ENCODE assay signal across 14 cellular contexts in genomic region chr2:133503323-133503722, GRCh38.
DNase-seq lines count a peak whose midpoint lies in the region; ATAC-seq and TF ChIP-seq lines count a peak whose summit lies in the region.
"Had no signal": no experiment of that assay in that cellular context is flagged by ENCODE, and none has a peak within 500 bp of the region (broad histone marks: within the 10 kb centered on the region; RNA-seq: fewer than 3 reads in every experiment).

No MANE protein-coding gene starts in this region.

- peak overlapping the region; percentile 44 for H3K9ac ChIP-seq in KMS-11

- intact Hi-C loops in testis (cut with DNase I; ENCODE audit: low total_unique reads) = no loop called here
- intact Hi-C loops in esophagus muscularis mucosa (cut with DNase I) = no loop called here

- ATAC-seq in GM18867 (IDR thresholded peaks at IDR 0.05; ENCODE audit: unreplicated experiment) = peak; percentile 81
- ATAC-seq in GM21447 (IDR thresholded peaks at IDR 0.05; ENCODE audit: unreplicated experiment) = peak; percentile 81
- peak; percentile 82 for ATAC-seq in HG03025 (IDR thresholded peaks at IDR 0.05; ENCODE audit: low FRiP score, unreplicated experiment)
- ATAC-seq: HCT116 had no signal

- H3K4me2 ChIP-seq in KMS-11 = peak overlapping the region; percentile 89

- H3K4me3 ChIP-seq in KMS-11 (IDR thresholded peaks at IDR 0.05; ENCODE audit: insufficient read depth, low read depth, low read length) (no peak overlapping the region), testis (no peak overlapping the region), esophagus muscularis mucosa (no peak overlapping the region)

- H3K27me3 ChIP-seq in KMS-11 (ENCODE audit: insufficient read depth, low read depth) (no peaks in the 10 kb centered on the region), testis (no peaks in the 10 kb centered on the region), esophagus muscularis mucosa (no peaks in the 10 kb centered on the region)

- TF ChIP-seq EP300 in esophagus muscularis mucosa (IDR thresholded peaks at IDR 0.05) = no peak

- TF ChIP-seq POLR2A in testis (IDR thresholded peaks at IDR 0.05) (no peak), esophagus muscularis mucosa (IDR thresholded peaks at IDR 0.05; ENCODE audit: low read depth) (no peak)

- no peak for DNase-seq in activated CD4-positive, CD25-positive, alpha-beta regulatory T cell (lab: John Stamatoyannopoulos, UW)
- DNase-seq in NCI-H2107 treated with DMSO at 0.1 percent for 48 hours (lab: John Stamatoyannopoulos, UW; ENCODE audit: unreplicated experiment) = no peak
- no peak for DNase-seq in testis
- DNase-seq in esophagus muscularis mucosa (ENCODE audit: extremely low spot score) = no peak
- DNase-seq: activated B cell treated with CpG ODN at 0.5 μM for 24 hours; activated effector memory CD4-positive, alpha-beta T cell treated with Interleukin-2 at 50 U/mL for 16 hours; C1 segment of cervical spinal cord; NCI-H446; SHP77 treated with DMSO at 0.1 percent for 48 hours had no signal

- H3K9me3 ChIP-seq in testis (no peaks in the 10 kb centered on the region), esophagus muscularis mucosa (no peaks in the 10 kb centered on the region)

- WGBS in testis, 2 donors = 92 to 100% methylated on average over 1 of the region's 1 CpG
- WGBS in esophagus muscularis mucosa = 91% methylated on average over 1 of the region's 1 CpG

- H2AFZ ChIP-seq in KMS-11 (ENCODE audit: low read depth) = peak overlapping the region; percentile 75

- H3K36me3 ChIP-seq in KMS-11 (ENCODE audit: insufficient read depth) (no peaks in the 10 kb centered on the region), testis (ENCODE audit: low read depth, missing control alignments) (no peaks in the 10 kb centered on the region), esophagus muscularis mucosa (no peaks in the 10 kb centered on the region)

- H4K20me1 ChIP-seq in KMS-11 (ENCODE audit: insufficient read depth) = no peaks in the 10 kb centered on the region

- TF ChIP-seq CTCF in KMS-11 (conservative IDR thresholded peaks at IDR 0.05; ENCODE audit: low read depth, low read length) = no peak
- no peak for TF ChIP-seq CTCF in testis (IDR thresholded peaks at IDR 0.05)
- no peak for TF ChIP-seq CTCF in esophagus muscularis mucosa (IDR thresholded peaks at IDR 0.05)

- H3K27ac ChIP-seq in KMS-11 (peak overlapping the region; percentile 80), testis (no peak overlapping the region), esophagus muscularis mucosa (replicated peaks in 1 of 4) (no peak overlapping the region)

- peaks cover 72% of the 10 kb centered on the region for H3K4me1 ChIP-seq in KMS-11 (ENCODE audit: low read depth, poor library complexity, severe bottlenecking)
- H3K4me1 ChIP-seq in testis = peaks cover 14% of the 10 kb centered on the region
- peaks cover 8 to 12% (median 8%) of the 10 kb centered on the region in 4 donors for H3K4me1 ChIP-seq in esophagus muscularis mucosa

- H3K79me2 ChIP-seq in KMS-11 (ENCODE audit: insufficient read depth, low read depth) = no peaks in the 10 kb centered on the region
